In the genomic region with DNA sequence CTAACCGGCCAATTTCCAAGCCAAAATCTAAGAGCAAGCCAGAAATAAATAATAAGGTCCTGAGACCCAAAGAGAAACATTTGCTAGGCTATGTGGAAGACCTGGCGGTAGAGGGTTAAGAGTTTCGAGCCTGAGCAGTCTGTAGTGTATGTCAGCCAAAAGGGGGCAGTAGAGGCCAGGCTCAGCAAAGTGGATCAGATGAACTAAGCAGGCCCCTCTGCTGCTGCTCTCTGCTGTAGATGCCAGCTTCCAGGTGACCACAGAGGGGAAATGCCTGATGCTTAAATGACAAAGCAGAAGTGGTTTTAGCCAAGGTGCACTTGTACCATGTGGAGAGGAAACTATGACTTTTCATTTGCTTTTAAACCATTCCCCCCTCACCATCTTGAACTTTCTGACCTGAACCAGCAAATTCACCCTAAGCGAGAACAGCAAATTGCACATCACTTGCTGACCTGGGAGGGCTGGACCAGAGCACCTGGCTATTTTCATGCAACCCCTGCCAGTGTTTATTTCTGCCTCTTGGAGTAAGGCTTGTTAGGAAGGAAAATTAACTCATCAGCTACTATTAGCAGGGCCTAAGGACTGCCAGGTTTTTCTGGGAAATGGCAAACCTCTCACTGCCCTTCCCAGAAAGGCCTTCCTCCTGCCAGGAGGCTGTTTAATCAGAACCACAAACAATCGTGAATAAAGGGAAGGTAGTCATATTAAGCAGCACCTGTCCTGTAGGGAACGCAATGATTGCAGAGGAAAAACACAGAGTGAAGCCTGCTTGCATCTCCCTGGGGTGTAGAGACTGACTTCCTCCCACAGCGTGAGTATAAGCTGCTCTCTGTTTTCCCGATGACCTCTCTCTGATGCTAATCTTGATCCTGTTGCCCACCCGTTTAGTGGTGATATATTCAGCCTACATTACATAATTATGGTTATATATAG, we compare ENCODE assay signal across 8 cellular contexts.
A peak's percentile ranks its signal among the peaks of the same experiment; 100 is the strongest.
DNase-seq lines count a peak whose midpoint lies in the region; ATAC-seq and TF ChIP-seq lines count a peak whose summit lies in the region.

No MANE protein-coding gene starts in this region.

- H3K9me3 ChIP-seq in breast epithelium (no peaks in the 10 kb centered on the region), OCI-LY3 (ENCODE audit: insufficient read depth, low read length) (no peaks in the 10 kb centered on the region)

- no peaks in the 10 kb centered on the region for H3K9me3 Mint-ChIP-seq in MCF 10A (ENCODE audit: unreplicated experiment)
- H3K9me3 Mint-ChIP-seq in endothelial cell (ENCODE audit: unreplicated experiment), result no peaks in the 10 kb centered on the region
- no peaks in the 10 kb centered on the region for H3K9me3 Mint-ChIP-seq in nephron progenitor cell

- no peak for TF ChIP-seq POLR2A in breast epithelium (IDR thresholded peaks at IDR 0.05)

- no TSS peak for BruUV-seq in MCF 10A (replicated peaks; lab: Mats Ljungman, UMichigan)

- H3K4me1 ChIP-seq in breast epithelium (no peaks in the 10 kb centered on the region), OCI-LY3 (ENCODE audit: low read length) (no peaks in the 10 kb centered on the region)

- no peaks in the 10 kb centered on the region for H3K27me3 Mint-ChIP-seq in MCF 10A (ENCODE audit: insufficient read depth, unreplicated experiment)
- H3K27me3 Mint-ChIP-seq in endothelial cell (ENCODE audit: unreplicated experiment), result peaks cover 3% of the 10 kb centered on the region
- H3K27me3 Mint-ChIP-seq in nephron progenitor cell (ENCODE audit: low read depth, poor library complexity), result no peaks in the 10 kb centered on the region

- POLR2A ChIA-PET in MCF 10A (lab: Yijun Ruan, JAX), result no interaction called here

- CTCF ChIA-PET in MCF 10A (lab: Yijun Ruan, JAX), result interaction anchor here (0.6 to 1.1 kb wide), 8 partner anchors 10 to 1826 kb away, joined by 3 to 5 read pairs (median 3); no protein-coding TSS in a partner anchor

- intact Hi-C loops in MCF 10A (cut with micrococcal nuclease) (loop anchor here (1.0 to 10.0 kb wide), 6 partner anchors 75 to 1827 kb away; no protein-coding TSS in a partner anchor), breast epithelium (cut with DNase I; ENCODE audit: low total_unique reads) (no loop called here)

- H3K4me3 Mint-ChIP-seq in MCF 10A (ENCODE audit: unreplicated experiment) (no peak overlapping the region), endothelial cell (ENCODE audit: unreplicated experiment) (no peak overlapping the region), nephron progenitor cell (no peak overlapping the region)

- H3K4me1 Mint-ChIP-seq in MCF 10A (ENCODE audit: insufficient read depth, unreplicated experiment), result no peaks in the 10 kb centered on the region
- H3K4me1 Mint-ChIP-seq in endothelial cell (ENCODE audit: unreplicated experiment), result no peaks in the 10 kb centered on the region
- no peaks in the 10 kb centered on the region for H3K4me1 Mint-ChIP-seq in nephron progenitor cell

- no peaks in the 10 kb centered on the region for H3K27me3 ChIP-seq in breast epithelium
- H3K27me3 ChIP-seq in OCI-LY3 (ENCODE audit: low read depth, low read length), result no peaks in the 10 kb centered on the region

- no peak overlapping the region for H3K9ac ChIP-seq in OCI-LY3 (ENCODE audit: low read length)

- H3K36me3 ChIP-seq in breast epithelium (no peaks in the 10 kb centered on the region), OCI-LY3 (replicated peaks; ENCODE audit: low read depth, low read length) (no peaks in the 10 kb centered on the region)

- H3K27ac Mint-ChIP-seq in MCF 10A (ENCODE audit: low read depth, unreplicated experiment), result no peak overlapping the region
- H3K27ac Mint-ChIP-seq in endothelial cell (ENCODE audit: unreplicated experiment), result no peak overlapping the region
- no peak overlapping the region for H3K27ac Mint-ChIP-seq in nephron progenitor cell

- H3K4me3 ChIP-seq in breast epithelium (no peak overlapping the region), OCI-LY3 (ENCODE audit: low read length) (no peak overlapping the region)

- DNase-seq in MCF 10A (ENCODE audit: unreplicated experiment) (peak; percentile 73), breast epithelium (ENCODE audit: low spot score in 2 of 2) (no peak), endothelial cell (ENCODE audit: low spot score) (peak; percentile 60), nephron progenitor cell (peak; percentile 64)
- DNase-seq in central memory CD4-positive, alpha-beta T cell, result no peak

- no peak overlapping the region for H2AFZ ChIP-seq in OCI-LY3 (ENCODE audit: low read depth, low read length)

- H3K27ac ChIP-seq in breast epithelium (no peak overlapping the region), OCI-LY3 (ENCODE audit: low read length) (no peak overlapping the region)

- H3K36me3 Mint-ChIP-seq in MCF 10A (ENCODE audit: insufficient read depth, unreplicated experiment), result no peaks in the 10 kb centered on the region
- H3K36me3 Mint-ChIP-seq in endothelial cell (ENCODE audit: low read depth, unreplicated experiment), result no peaks in the 10 kb centered on the region
- no peaks in the 10 kb centered on the region for H3K36me3 Mint-ChIP-seq in nephron progenitor cell (ENCODE audit: low read depth)

- ATAC-seq in GM21515 (IDR thresholded peaks at IDR 0.05; ENCODE audit: unreplicated experiment) (peak; percentile 96), HG03565 (IDR thresholded peaks at IDR 0.05; ENCODE audit: unreplicated experiment) (peak; percentile 96)

- H3K4me2 ChIP-seq in OCI-LY3 (ENCODE audit: low read length), result no peak overlapping the region

- H3K79me2 ChIP-seq in OCI-LY3 (ENCODE audit: low read length), result no peaks in the 10 kb centered on the region

- TF ChIP-seq CTCF in MCF 10A (IDR thresholded peaks at IDR 0.05; ENCODE audit: unreplicated experiment) (peak; percentile 77), breast epithelium (IDR thresholded peaks at IDR 0.05) (peak in 1 of 3 donors; percentile 9), OCI-LY3 (IDR thresholded peaks at IDR 0.05; ENCODE audit: low read depth, low read length) (peak; percentile 64), endothelial cell (IDR thresholded peaks at IDR 0.05; ENCODE audit: unreplicated experiment) (peak; percentile 71), nephron progenitor cell (IDR thresholded peaks at IDR 0.05) (peak; percentile 72)

- no peaks in the 10 kb centered on the region for H4K20me1 ChIP-seq in OCI-LY3 (ENCODE audit: insufficient read depth, low read length)

Comparison
In these comparisons a context has a peak if more than half of its experiments do, and no peak if none do; other contexts are left out.
1. DNase-seq: peak in MCF 10A (single experiment), endothelial cell (single experiment) and nephron progenitor cell (single experiment); none in breast epithelium (0 of 2) and central memory CD4-positive, alpha-beta T cell (single experiment).